2 cellular contexts compared by ENCODE assay signal in the genomic region with DNA sequence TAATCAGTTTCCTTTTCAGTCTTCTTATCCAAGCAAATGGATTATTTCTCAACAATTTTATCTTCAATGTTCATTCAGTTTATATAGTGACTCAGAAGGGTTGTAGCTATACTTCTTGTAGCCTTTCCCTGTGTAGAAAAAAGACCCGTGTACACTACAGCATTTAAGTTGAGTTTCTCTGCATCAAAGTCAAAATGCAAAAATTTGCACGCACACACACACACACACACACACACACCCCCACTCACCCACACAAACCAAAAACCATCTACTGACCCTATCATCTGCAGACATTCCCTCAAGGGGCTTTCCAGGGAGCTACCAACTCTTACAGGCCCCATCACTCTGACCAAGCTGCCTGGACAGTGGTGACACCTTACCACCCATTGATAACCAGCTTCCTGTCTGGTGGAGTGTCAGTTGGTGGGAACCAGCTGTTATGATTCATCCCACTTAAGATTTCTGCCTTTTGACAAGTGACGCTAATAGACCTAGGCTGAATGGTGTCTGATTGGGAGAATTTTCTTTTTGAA.
TF ChIP-seq lines count a peak whose summit lies in the region.

No MANE protein-coding gene starts in this region.

TF ChIP-seq in SK-N-SH, 30 proteins besides CTCF, POLR2A, EP300 and RAD21 (continued from another document):
- no peak for TF ChIP-seq SMC3 (IDR thresholded peaks at IDR 0.05; ENCODE audit: low read depth, low read length)
- TF ChIP-seq FOXJ3 (CRISPR knock-in tag; IDR thresholded peaks at IDR 0.05) = no peak

TF ChIP-seq in SK-N-SH treated with all-trans-retinoic acid at 6 μM for 48 hours, 23 proteins besides CTCF, POLR2A, EP300 and RAD21 (continued from another document):
- TF ChIP-seq, protein P1, sequence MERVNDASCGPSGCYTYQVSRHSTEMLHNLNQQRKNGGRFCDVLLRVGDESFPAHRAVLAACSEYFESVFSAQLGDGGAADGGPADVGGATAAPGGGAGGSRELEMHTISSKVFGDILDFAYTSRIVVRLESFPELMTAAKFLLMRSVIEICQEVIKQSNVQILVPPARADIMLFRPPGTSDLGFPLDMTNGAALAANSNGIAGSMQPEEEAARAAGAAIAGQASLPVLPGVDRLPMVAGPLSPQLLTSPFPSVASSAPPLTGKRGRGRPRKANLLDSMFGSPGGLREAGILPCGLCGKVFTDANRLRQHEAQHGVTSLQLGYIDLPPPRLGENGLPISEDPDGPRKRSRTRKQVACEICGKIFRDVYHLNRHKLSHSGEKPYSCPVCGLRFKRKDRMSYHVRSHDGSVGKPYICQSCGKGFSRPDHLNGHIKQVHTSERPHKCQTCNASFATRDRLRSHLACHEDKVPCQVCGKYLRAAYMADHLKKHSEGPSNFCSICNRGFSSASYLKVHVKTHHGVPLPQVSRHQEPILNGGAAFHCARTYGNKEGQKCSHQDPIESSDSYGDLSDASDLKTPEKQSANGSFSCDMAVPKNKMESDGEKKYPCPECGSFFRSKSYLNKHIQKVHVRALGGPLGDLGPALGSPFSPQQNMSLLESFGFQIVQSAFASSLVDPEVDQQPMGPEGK (CRISPR knock-in tag; IDR thresholded peaks at IDR 0.05; ENCODE audit: borderline replicate concordance) = no peak
- TF ChIP-seq SNAI2 (CRISPR knock-in tag; IDR thresholded peaks at IDR 0.05) (no peak), GLIS3 (CRISPR knock-in tag; IDR thresholded peaks at IDR 0.05) (no peak), BACH2 (CRISPR knock-in tag; IDR thresholded peaks at IDR 0.05; ENCODE audit: borderline replicate concordance) (no peak), POU6F1 (CRISPR knock-in tag; IDR thresholded peaks at IDR 0.05; ENCODE audit: borderline replicate concordance, low read depth) (no peak), TSHZ2 (CRISPR knock-in tag; IDR thresholded peaks at IDR 0.05) (no peak)
